In the genomic region with DNA sequence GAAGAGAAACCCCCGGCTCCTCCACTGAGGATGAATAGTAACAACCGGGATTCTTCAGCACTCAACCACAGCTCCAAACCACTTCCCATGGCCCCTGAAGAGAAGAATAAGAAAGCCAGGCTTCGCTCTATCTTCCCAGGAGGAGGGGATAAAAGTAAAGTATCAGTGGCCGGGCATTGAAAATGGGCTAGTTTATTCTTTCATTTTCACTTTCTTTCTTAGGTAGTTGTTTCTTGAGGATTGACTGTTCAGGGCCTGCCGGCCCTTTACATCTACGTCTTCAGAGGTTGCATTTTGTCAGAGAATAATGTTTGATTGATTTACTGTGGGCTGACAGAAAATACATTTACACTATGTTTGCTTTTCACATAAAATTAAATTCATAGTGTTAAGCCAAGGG, we compare ENCODE assay signal across 9 cellular contexts. TPM values are rescaled to one million over a fixed set of nuclear protein-coding genes. Genes with fewer than 3 reads are reported as not detected.
DNase-seq lines count a peak whose midpoint lies in the region; ATAC-seq and TF ChIP-seq lines count a peak whose summit lies in the region.
"Had no signal": no experiment of that assay in that cellular context is flagged by ENCODE, and none has a peak within 500 bp of the region (broad histone marks: within the 10 kb centered on the region; RNA-seq: fewer than 3 reads in every experiment).

No MANE protein-coding gene starts in this region.

- CTCF ChIA-PET in CD8-positive, alpha-beta memory T cell (lab: Charles Lee) = no interaction called here
- CTCF ChIA-PET in mammary epithelial cell (lab: Charles Lee; ENCODE audit: low non-redundant PET) = no interaction called here

- H3K9ac ChIP-seq in mammary epithelial cell (ENCODE audit: insufficient read depth, low read length) = no peak overlapping the region
- H3K9ac ChIP-seq: BLaER1 had no signal

- H3K36me3 ChIP-seq in CD8-positive, alpha-beta memory T cell (ENCODE audit: insufficient read depth, low read length) = no peaks in the 10 kb centered on the region
- H3K36me3 ChIP-seq in mammary epithelial cell (ENCODE audit: insufficient read depth, low read length) = no peaks in the 10 kb centered on the region
- H3K36me3 ChIP-seq: BLaER1 had no signal

- no peaks in the 10 kb centered on the region for H3K27me3 ChIP-seq in CD8-positive, alpha-beta memory T cell (ENCODE audit: insufficient read depth, low read length, poor library complexity, severe bottlenecking)
- H3K27me3 ChIP-seq in mammary epithelial cell (ENCODE audit: insufficient read depth, low read length) = no peaks in the 10 kb centered on the region

- H3K27ac ChIP-seq in CD8-positive, alpha-beta memory T cell (ENCODE audit: low read depth, low read length) = peak overlapping the region; percentile 31
- no peak overlapping the region for H3K27ac ChIP-seq in mammary epithelial cell (ENCODE audit: insufficient read depth, low read depth, low read length)
- H3K27ac ChIP-seq: BLaER1 had no signal

- H3K79me2 ChIP-seq in mammary epithelial cell (ENCODE audit: insufficient read depth, low read length) = no peaks in the 10 kb centered on the region

- peaks cover 0 to 4% (median 0%) of the 10 kb centered on the region in 3 donors for H3K36me3 Mint-ChIP-seq in CD8-positive, alpha-beta memory T cell
- no peaks in the 10 kb centered on the region for H3K36me3 Mint-ChIP-seq in activated T-cell treated with anti-CD3 and anti-CD28 coated beads, Interleukin-2, amount 50 U/mL, for 72 hours (ENCODE audit: insufficient read depth in 2 of 2)

- no peaks in the 10 kb centered on the region for H3K9me3 ChIP-seq in CD8-positive, alpha-beta memory T cell (ENCODE audit: low read length)
- no peaks in the 10 kb centered on the region for H3K9me3 ChIP-seq in mammary epithelial cell (replicated peaks; ENCODE audit: insufficient read depth, low read length)
- H3K9me3 ChIP-seq: BLaER1 had no signal

- peaks cover 25 to 27% (median 26%) of the 10 kb centered on the region in 3 donors for H3K4me1 Mint-ChIP-seq in CD8-positive, alpha-beta memory T cell
- peaks cover 15% of the 10 kb centered on the region for H3K4me1 Mint-ChIP-seq in activated T-cell treated with anti-CD3 and anti-CD28 coated beads, Interleukin-2, amount 50 U/mL, for 72 hours (ENCODE audit: low read depth)

- dilution Hi-C loops in mammary epithelial cell (cut with HindIII; ENCODE audit: low sequenced_read_pairs) = no loop called here

- H3K9me3 Mint-ChIP-seq in CD8-positive, alpha-beta memory T cell = no peaks in the 10 kb centered on the region
- no peaks in the 10 kb centered on the region for H3K9me3 Mint-ChIP-seq in activated T-cell treated with anti-CD3 and anti-CD28 coated beads, Interleukin-2, amount 50 U/mL, for 72 hours

- ATAC-seq in GM19438 (IDR thresholded peaks at IDR 0.05; ENCODE audit: low read depth, unreplicated experiment) (peak; percentile 74), HG03175 (IDR thresholded peaks at IDR 0.05; ENCODE audit: unreplicated experiment) (peak; percentile 82)
- ATAC-seq in activated T-cell treated with anti-CD3 and anti-CD28 coated beads, Interleukin-2, amount 50 U/mL, for 72 hours (replicated peaks in 1 of 2) = peak; percentile 48 to 64

- POLR2A ChIA-PET in CD8-positive, alpha-beta memory T cell (lab: Charles Lee) = no interaction called here

- in situ Hi-C loops in mammary epithelial cell (cut with MboI; ENCODE audit: low sequenced_read_pairs in 2 of 2) = no loop called here

- BruUV-seq in mammary epithelial cell (replicated peaks; lab: Mats Ljungman, UMichigan) = no TSS peak

- H3K4me3 ChIP-seq in CD8-positive, alpha-beta memory T cell (ENCODE audit: low read length) = peak overlapping the region; percentile 41
- H3K4me3 ChIP-seq in mammary epithelial cell (replicated peaks in 1 of 3; ENCODE audit: insufficient read depth in 1 of 3, low read depth in 2 of 3, low read length in 3 of 3) = no peak overlapping the region
- H3K4me3 ChIP-seq: BLaER1 had no signal

- H4K20me1 ChIP-seq in mammary epithelial cell (ENCODE audit: insufficient read depth, low read length) = no peaks in the 10 kb centered on the region

- H2AFZ ChIP-seq in mammary epithelial cell (ENCODE audit: low read depth, low read length) = no peak overlapping the region

- no peak for DNase-seq in CD8-positive, alpha-beta memory T cell
- peak in 1 of 2 donors; percentile 3 for DNase-seq in activated T-cell treated with anti-CD3 and anti-CD28 coated beads, Interleukin-2, amount 50 U/mL, for 72 hours
- DNase-seq in mammary epithelial cell = no peak
- no peak for DNase-seq in NCI-H82 (lab: John Stamatoyannopoulos, UW)
- DNase-seq in stimulated activated CD4-positive, alpha-beta T cell treated with anti-CD3 and anti-CD28 coated beads, Interleukin-15, amount 100 ng/mL, for 24 hours = no peak
- DNase-seq in COLO829 (ENCODE audit: low spot score) = no peak

- H3K27me3 Mint-ChIP-seq in CD8-positive, alpha-beta memory T cell = peaks cover 0 to 6% of the 10 kb centered on the region in 2 donors
- H3K27me3 Mint-ChIP-seq in activated T-cell treated with anti-CD3 and anti-CD28 coated beads, Interleukin-2, amount 50 U/mL, for 72 hours (ENCODE audit: low read depth) = peaks cover 33% of the 10 kb centered on the region

- H3K4me3 Mint-ChIP-seq in CD8-positive, alpha-beta memory T cell = peak overlapping the region; percentile 80 to 94 (median 91)
- peak overlapping the region; percentile 57 to 83 for H3K4me3 Mint-ChIP-seq in activated T-cell treated with anti-CD3 and anti-CD28 coated beads, Interleukin-2, amount 50 U/mL, for 72 hours

- no peak overlapping the region for H3K4me2 ChIP-seq in mammary epithelial cell (ENCODE audit: insufficient read depth, low read depth, low read length)
- H3K4me2 ChIP-seq: BLaER1 had no signal

- H3K4me1 ChIP-seq in CD8-positive, alpha-beta memory T cell (ENCODE audit: insufficient read depth, low read length) = no peaks in the 10 kb centered on the region
- H3K4me1 ChIP-seq in mammary epithelial cell (ENCODE audit: insufficient read depth, low read length) = no peaks in the 10 kb centered on the region
- H3K4me1 ChIP-seq: BLaER1 had no signal

- WGBS in mammary epithelial cell (ENCODE audit: low coverage, missing lambda C conversion rate) = 77% methylated on average over 5 of the region's 6 CpGs

- intact Hi-C loops in mammary epithelial cell (cut with micrococcal nuclease) = no loop called here

- H3K27ac Mint-ChIP-seq in CD8-positive, alpha-beta memory T cell = peak overlapping the region; percentile 66 to 96 (median 92)
- H3K27ac Mint-ChIP-seq in activated T-cell treated with anti-CD3 and anti-CD28 coated beads, Interleukin-2, amount 50 U/mL, for 72 hours = peak overlapping the region; percentile 86

- no peak for TF ChIP-seq CTCF in mammary epithelial cell (conservative IDR thresholded peaks at IDR 0.05 in 1 of 2, IDR thresholded peaks at IDR 0.05 in 1 of 2; ENCODE audit: extremely low read depth in 1 of 2, insufficient read depth in 1 of 2, low read depth in 1 of 2, low read length in 2 of 2)

RNA-seq across cellular contexts. Expression of gene PAK3, which starts 27.1 kb away (rescaled TPM):
- total RNA-seq in CD8-positive, alpha-beta memory T cell = under 1 TPM; 0.31 to 0.40 TPM
- polyA plus RNA-seq in CD8-positive, alpha-beta memory T cell = 0.18 TPM
- total RNA-seq in activated T-cell treated with anti-CD3 and anti-CD28 coated beads, Interleukin-2, amount 50 U/mL, for 72 hours = 1 to 10 TPM; 1.1 to 1.8 TPM
- total RNA-seq in mammary epithelial cell = 1 to 10 TPM; 5.9 to 7.5 TPM
- 1.5 TPM for polyA plus RNA-seq in mammary epithelial cell
- polyA minus RNA-seq in mammary epithelial cell = 10.2 TPM
